8 cellular contexts compared by ENCODE assay signal in genomic region chr1:84620720-84621313, GRCh38. TPM values are rescaled to one million over a fixed set of nuclear protein-coding genes. Genes with fewer than 3 reads are reported as not detected.
DNase-seq lines count a peak whose midpoint lies in the region; TF ChIP-seq lines count a peak whose summit lies in the region.

No MANE protein-coding gene starts in this region.

- H3K36me3 Mint-ChIP-seq in glutamatergic neuron (ENCODE audit: unreplicated experiment) (no peaks in the 10 kb centered on the region), osteocyte (ENCODE audit: unreplicated experiment) (no peaks in the 10 kb centered on the region)

- no peaks in the 10 kb centered on the region for H4K20me1 ChIP-seq in Loucy (ENCODE audit: insufficient read depth, low read length, poor library complexity, severe bottlenecking)

- DNase-seq in HAP-1 (ENCODE audit: low spot score in 2 of 2) (peak; percentile 57 to 87), SHP77 treated with DMSO at 0.1 percent for 48 hours (lab: John Stamatoyannopoulos, UW) (peak; percentile 71), glutamatergic neuron (peak; percentile 92), osteocyte (ENCODE audit: extremely low spot score, unreplicated experiment) (peak; percentile 96)
- peak; percentile 82 for DNase-seq in activated naive CD4-positive, alpha-beta T cell treated with Interleukin-2 at 50 U/mL for 16 hours

- H3K4me3 Mint-ChIP-seq in glutamatergic neuron (ENCODE audit: unreplicated experiment) (peak overlapping the region; percentile 87), osteocyte (ENCODE audit: unreplicated experiment) (peak overlapping the region; percentile 85)

- in situ Hi-C loops in HAP-1 (cut with MboI; ENCODE audit: low sequenced_read_pairs) = loop anchor here (25.0 kb wide), 3 partner anchors 184 to 709 kb away; no protein-coding TSS in a partner anchor

- peak overlapping the region; percentile 46 for H3K4me3 ChIP-seq in HAP-1
- peak overlapping the region; percentile 74 for H3K4me3 ChIP-seq in Loucy (ENCODE audit: low read length, poor library complexity, severe bottlenecking)
- H3K4me3 ChIP-seq in thymus (ENCODE audit: low read length) = peak overlapping the region; percentile 56

- H3F3A ChIP-seq in Loucy (ENCODE audit: low read depth) = no peaks in the 10 kb centered on the region

- H3K79me2 ChIP-seq in Loucy (ENCODE audit: insufficient read depth, low read length) = no peaks in the 10 kb centered on the region

- peak overlapping the region; percentile 15 for H3K27ac ChIP-seq in thymus (ENCODE audit: low read depth)

- no peaks in the 10 kb centered on the region for H3K9me3 ChIP-seq in ES-I3 (ENCODE audit: control insufficient read depth, insufficient read depth, low read length)
- H3K9me3 ChIP-seq in HAP-1 = no peaks in the 10 kb centered on the region
- H3K9me3 ChIP-seq in Loucy (ENCODE audit: insufficient read depth, low read depth, low read length) = no peaks in the 10 kb centered on the region
- no peaks in the 10 kb centered on the region for H3K9me3 ChIP-seq in thymus (ENCODE audit: control insufficient read depth)

- H3K4me2 ChIP-seq in Loucy (ENCODE audit: low read depth, low read length, poor library complexity, severe bottlenecking) = peak overlapping the region; percentile 67

- no peaks in the 10 kb centered on the region for H3K9me2 ChIP-seq in Loucy (replicated peaks; ENCODE audit: low read depth, low read length)

- peak; percentile 88 for TF ChIP-seq CTCF in Loucy (conservative IDR thresholded peaks at IDR 0.05; ENCODE audit: low read length)
- TF ChIP-seq CTCF in glutamatergic neuron (IDR thresholded peaks at IDR 0.05; ENCODE audit: partially characterized antibody, unreplicated experiment) = peak; percentile 99
- TF ChIP-seq CTCF in osteocyte (IDR thresholded peaks at IDR 0.05) = peak; percentile 100

- H3K27ac Mint-ChIP-seq in glutamatergic neuron (ENCODE audit: unreplicated experiment) = peak overlapping the region; percentile 73
- H3K27ac Mint-ChIP-seq in osteocyte (ENCODE audit: unreplicated experiment) = peak overlapping the region; percentile 72

- H3K9ac ChIP-seq in ES-I3 (ENCODE audit: low read depth, low read length) (peak overlapping the region; percentile 49), Loucy (ENCODE audit: low read depth, low read length, poor library complexity, severe bottlenecking) (peak overlapping the region; percentile 65)

- H3K27me3 Mint-ChIP-seq in glutamatergic neuron (ENCODE audit: unreplicated experiment) (peaks cover 3% of the 10 kb centered on the region), osteocyte (ENCODE audit: unreplicated experiment) (no peaks in the 10 kb centered on the region)

- H3K4me1 ChIP-seq in ES-I3 (ENCODE audit: insufficient read depth, low read length) (peaks cover 2% of the 10 kb centered on the region; the same call in 1 of the 2 replicates), HAP-1 (peaks cover 8% of the 10 kb centered on the region), Loucy (ENCODE audit: insufficient read depth, low read length, poor library complexity, severe bottlenecking) (no peaks in the 10 kb centered on the region), thymus (ENCODE audit: control insufficient read depth, insufficient read depth, low read length) (no peaks in the 10 kb centered on the region)

- H2AFZ ChIP-seq in Loucy (ENCODE audit: low read length) = peak overlapping the region; percentile 94

- peaks cover 7% of the 10 kb centered on the region for H3K4me1 Mint-ChIP-seq in glutamatergic neuron (ENCODE audit: low read depth, unreplicated experiment)
- peaks cover 18% of the 10 kb centered on the region for H3K4me1 Mint-ChIP-seq in osteocyte (ENCODE audit: unreplicated experiment)

- H3K9me3 Mint-ChIP-seq in glutamatergic neuron (ENCODE audit: unreplicated experiment) (peaks cover 2% of the 10 kb centered on the region), osteocyte (ENCODE audit: unreplicated experiment) (no peaks in the 10 kb centered on the region)

- H3K27me3 ChIP-seq in HAP-1 (ENCODE audit: low read depth) (no peaks in the 10 kb centered on the region), Loucy (ENCODE audit: insufficient read depth, low read length, poor library complexity, severe bottlenecking) (no peaks in the 10 kb centered on the region), thymus (ENCODE audit: control insufficient read depth, insufficient read depth) (no peaks in the 10 kb centered on the region)

- H3K36me3 ChIP-seq in ES-I3 (ENCODE audit: insufficient read depth, low read length) (no peaks in the 10 kb centered on the region), HAP-1 (replicated peaks) (no peaks in the 10 kb centered on the region), Loucy (ENCODE audit: insufficient read depth, low read length) (no peaks in the 10 kb centered on the region), thymus (ENCODE audit: control insufficient read depth, insufficient read depth) (no peaks in the 10 kb centered on the region)

- WGBS in thymus = under 1% methylated on average over 46 of the region's 46 CpGs

RNA-seq across cellular contexts. Expression of gene CTBS, which starts 46.6 kb away (rescaled TPM):
- total RNA-seq in glutamatergic neuron (ENCODE audit: unreplicated experiment) (2.0 TPM), osteocyte (18.3 and 20.2 TPM in 2 replicates)
- 12.5 TPM for polyA plus RNA-seq in thymus

Comparison
In these comparisons a context has a peak if more than half of its experiments do, and no peak if none do; other contexts are left out.
1. Peak in every context shown above with its lines: DNase-seq, H3K4me3 ChIP-seq and H3K27ac ChIP-seq.